In genomic region chr20:37202267-37202943, GRCh38 we compare ENCODE assay signal across 8 cellular contexts. TPM values are rescaled to one million over a fixed set of nuclear protein-coding genes. Genes with fewer than 3 reads are reported as not detected.
DNase-seq lines count a peak whose midpoint lies in the region; ATAC-seq and TF ChIP-seq lines count a peak whose summit lies in the region.

No MANE protein-coding gene starts in this region.

- DNase-seq in EL (peak; percentile 96), HT-29 (ENCODE audit: low spot score) (peak; percentile 87), SK-N-DZ (ENCODE audit: low spot score) (peak; percentile 52), endothelial cell (ENCODE audit: low spot score) (peak; percentile 44), activated gamma-delta T cell treated with Interleukin-2 at 50 U/mL for 16 hours (no peak)
- no peak for DNase-seq in activated CD8-positive, alpha-beta memory T cell treated with anti-CD3 and anti-CD28 coated beads, Interleukin-2, amount 10 ng/mL, durations not matched to agents 7 days and 5 days

- H3K4me1 ChIP-seq in muscle layer of duodenum (ENCODE audit: control insufficient read depth in 1 of 2, insufficient read depth in 2 of 2, low read length in 2 of 2): peaks cover 0 to 4% of the 10 kb centered on the region in 2 donors

- H3K9me3 Mint-ChIP-seq in endothelial cell (ENCODE audit: unreplicated experiment): no peaks in the 10 kb centered on the region
- no peaks in the 10 kb centered on the region for H3K9me3 Mint-ChIP-seq in activated CD8-positive, alpha-beta memory T cell treated with anti-CD3 and anti-CD28 coated beads, Interleukin-2, amount 10 ng/mL, durations not matched to agents 7 days and 5 days (ENCODE audit: low read depth)

- H3K4me3 ChIP-seq in muscle layer of duodenum (ENCODE audit: low read depth in 1 of 2, low read length in 2 of 2): no peak overlapping the region

- no peak overlapping the region for H3K27ac Mint-ChIP-seq in endothelial cell (ENCODE audit: unreplicated experiment)
- no peak overlapping the region for H3K27ac Mint-ChIP-seq in activated CD8-positive, alpha-beta memory T cell treated with anti-CD3 and anti-CD28 coated beads, Interleukin-2, amount 10 ng/mL, durations not matched to agents 7 days and 5 days

- H3K4me3 Mint-ChIP-seq in endothelial cell (ENCODE audit: unreplicated experiment): no peak overlapping the region
- H3K4me3 Mint-ChIP-seq in activated CD8-positive, alpha-beta memory T cell treated with anti-CD3 and anti-CD28 coated beads, Interleukin-2, amount 10 ng/mL, durations not matched to agents 7 days and 5 days: no peak overlapping the region

- peak overlapping the region; percentile 40 for H3K27ac ChIP-seq in muscle layer of duodenum (ENCODE audit: low read length)

- no peak for ATAC-seq in HG02884 (IDR thresholded peaks at IDR 0.05; ENCODE audit: unreplicated experiment)
- ATAC-seq in activated CD8-positive, alpha-beta memory T cell treated with anti-CD3 and anti-CD28 coated beads, Interleukin-2, amount 10 ng/mL, durations not matched to agents 7 days and 5 days: no peak

- peaks cover 6% of the 10 kb centered on the region for H3K4me1 Mint-ChIP-seq in endothelial cell (ENCODE audit: unreplicated experiment)
- H3K4me1 Mint-ChIP-seq in activated CD8-positive, alpha-beta memory T cell treated with anti-CD3 and anti-CD28 coated beads, Interleukin-2, amount 10 ng/mL, durations not matched to agents 7 days and 5 days: peaks cover 1% of the 10 kb centered on the region

- TF ChIP-seq CTCF in endothelial cell (IDR thresholded peaks at IDR 0.05; ENCODE audit: unreplicated experiment): peak; percentile 82

- no peaks in the 10 kb centered on the region for H3K27me3 Mint-ChIP-seq in endothelial cell (ENCODE audit: unreplicated experiment)
- no peaks in the 10 kb centered on the region for H3K27me3 Mint-ChIP-seq in activated CD8-positive, alpha-beta memory T cell treated with anti-CD3 and anti-CD28 coated beads, Interleukin-2, amount 10 ng/mL, durations not matched to agents 7 days and 5 days

- H3K9me3 ChIP-seq in muscle layer of duodenum (ENCODE audit: control insufficient read depth in 1 of 2, low read length in 2 of 2): no peaks in the 10 kb centered on the region

- peaks cover 49% of the 10 kb centered on the region for H3K36me3 Mint-ChIP-seq in endothelial cell (ENCODE audit: low read depth, unreplicated experiment)
- peaks cover 49% of the 10 kb centered on the region for H3K36me3 Mint-ChIP-seq in activated CD8-positive, alpha-beta memory T cell treated with anti-CD3 and anti-CD28 coated beads, Interleukin-2, amount 10 ng/mL, durations not matched to agents 7 days and 5 days

- no peaks in the 10 kb centered on the region for H3K27me3 ChIP-seq in muscle layer of duodenum (ENCODE audit: low read depth, low read length)

- CTCF ChIA-PET in activated CD8-positive, alpha-beta memory T cell treated with anti-CD3 and anti-CD28 coated beads, Interleukin-2, amount 10 ng/mL, durations not matched to agents 7 days and 5 days (lab: Charles Lee): interaction anchor here (0.9 to 2.0 kb wide), 5 partner anchors 9 to 331 kb away, joined by 3 to 7 read pairs (median 3); no protein-coding TSS in a partner anchor

- H3K36me3 ChIP-seq in muscle layer of duodenum (ENCODE audit: control insufficient read depth in 1 of 2, insufficient read depth in 2 of 2, low read length in 2 of 2): peaks cover 54 to 66% of the 10 kb centered on the region in 2 donors

RNA-seq across cellular contexts. Expression of gene MROH8, which starts 23.1 kb away (rescaled TPM):
- 0.55 TPM in 1 of 2 replicates, not detected in the other for total RNA-seq in HT-29 (2014; rRNA removed; shearing (Covaris generic))
- 5.6 and 7.6 TPM in 2 replicates for polyA plus RNA-seq in SK-N-DZ (2014; cell fraction: cytosol; rRNA removed)
- polyA plus RNA-seq in SK-N-DZ (2014; cell fraction: nucleus; rRNA removed): 10.1 and 10.7 TPM in 2 replicates
- 4.3 TPM for total RNA-seq in endothelial cell (ENCODE audit: unreplicated experiment)
- 1 to 10 TPM; 2.3 to 3.1 TPM for total RNA-seq in activated CD8-positive, alpha-beta memory T cell treated with anti-CD3 and anti-CD28 coated beads, Interleukin-2, amount 10 ng/mL, durations not matched to agents 7 days and 5 days

RNA-seq across cellular contexts. Expression of gene RPN2, which starts 23.3 kb away (rescaled TPM):
- total RNA-seq in HT-29 (2014; rRNA removed; shearing (Covaris generic)): 331 and 338 TPM in 2 replicates
- 392 and 424 TPM in 2 replicates for polyA plus RNA-seq in SK-N-DZ (2014; cell fraction: cytosol; rRNA removed)
- 218 and 221 TPM in 2 replicates for polyA plus RNA-seq in SK-N-DZ (2014; cell fraction: nucleus; rRNA removed)
- 187 TPM for total RNA-seq in endothelial cell (ENCODE audit: unreplicated experiment)
- total RNA-seq in activated CD8-positive, alpha-beta memory T cell treated with anti-CD3 and anti-CD28 coated beads, Interleukin-2, amount 10 ng/mL, durations not matched to agents 7 days and 5 days: 100 to 1,000 TPM; 148 to 178 TPM

RNA-seq across cellular contexts. Expression of gene GHRH, which starts 59.2 kb away (rescaled TPM):
- total RNA-seq in HT-29 (2014; rRNA removed; shearing (Covaris generic)): not detected in 2 replicates
- polyA plus RNA-seq in SK-N-DZ (2014; cell fraction: cytosol; rRNA removed): 0.61 and 0.78 TPM in 2 replicates
- 1.4 TPM in 1 of 2 replicates, not detected in the other for polyA plus RNA-seq in SK-N-DZ (2014; cell fraction: nucleus; rRNA removed)
- total RNA-seq in endothelial cell (ENCODE audit: unreplicated experiment): not detected
- not detected for total RNA-seq in activated CD8-positive, alpha-beta memory T cell treated with anti-CD3 and anti-CD28 coated beads, Interleukin-2, amount 10 ng/mL, durations not matched to agents 7 days and 5 days

Comparison
In these comparisons a context has a peak if more than half of its experiments do, and no peak if none do; other contexts are left out.
1. DNase-seq: peak in EL (single experiment), HT-29 (single experiment), SK-N-DZ (single experiment) and endothelial cell (single experiment); none in activated gamma-delta T cell treated with Interleukin-2 at 50 U/mL for 16 hours (single experiment) and activated CD8-positive, alpha-beta memory T cell treated with anti-CD3 and anti-CD28 coated beads, Interleukin-2, amount 10 ng/mL, durations not matched to agents 7 days and 5 days (single experiment).